ENCODE assay signal across 1 cellular context in the genomic region with DNA sequence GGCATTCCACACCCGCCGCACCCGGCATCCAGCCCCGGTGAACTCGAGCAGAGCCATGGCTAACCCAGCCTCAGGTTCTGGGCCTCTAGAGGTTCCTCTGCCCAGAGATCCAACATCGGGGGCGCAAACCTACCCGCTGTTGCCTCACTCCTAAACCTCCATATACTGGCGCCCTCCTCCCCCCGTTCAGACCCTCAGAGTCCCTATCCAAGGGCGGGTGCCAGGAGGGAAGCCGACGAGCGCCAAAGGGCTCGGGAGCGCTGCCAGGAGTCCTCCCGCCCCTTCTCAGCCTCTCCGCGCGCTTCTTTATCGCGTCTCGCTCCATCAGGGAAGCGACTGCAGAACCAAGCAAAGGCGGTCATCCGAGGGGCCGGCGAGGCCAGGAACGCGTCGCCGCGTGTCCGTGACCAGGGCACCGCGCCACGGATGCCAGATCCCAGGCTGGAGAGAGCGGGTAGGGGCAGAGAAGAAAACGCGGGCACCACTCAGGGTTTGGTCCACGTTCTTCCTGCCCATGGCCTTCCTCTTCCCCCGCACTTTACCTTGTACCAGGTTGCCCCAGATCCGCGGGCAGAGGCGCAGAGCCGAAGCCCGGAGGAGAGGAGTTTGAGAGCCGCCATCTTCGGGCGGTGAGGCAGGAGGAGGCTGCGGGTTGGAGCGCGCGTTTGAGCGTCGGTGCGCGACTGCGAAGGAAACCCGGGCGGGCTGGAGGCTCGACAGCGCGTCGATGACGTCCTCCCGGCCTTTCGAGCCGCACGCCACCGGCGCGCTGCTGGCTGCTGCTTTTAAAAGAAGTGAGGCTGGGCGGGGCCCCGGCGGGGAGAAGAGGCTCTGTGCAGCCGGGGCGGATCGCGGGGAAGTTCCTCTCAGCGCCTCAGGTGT.
TF ChIP-seq lines count a peak whose summit lies in the region.

Gene OXCT1 (minus strand): TSS at position 687 of the 882 bp plus-strand sequence. CDS start 67 bp downstream, at position 620.

TF ChIP-seq in WTC11, 78 proteins besides CTCF, POLR2A, EP300 and RAD21 (continued from another document):
- TF ChIP-seq, protein P1, sequence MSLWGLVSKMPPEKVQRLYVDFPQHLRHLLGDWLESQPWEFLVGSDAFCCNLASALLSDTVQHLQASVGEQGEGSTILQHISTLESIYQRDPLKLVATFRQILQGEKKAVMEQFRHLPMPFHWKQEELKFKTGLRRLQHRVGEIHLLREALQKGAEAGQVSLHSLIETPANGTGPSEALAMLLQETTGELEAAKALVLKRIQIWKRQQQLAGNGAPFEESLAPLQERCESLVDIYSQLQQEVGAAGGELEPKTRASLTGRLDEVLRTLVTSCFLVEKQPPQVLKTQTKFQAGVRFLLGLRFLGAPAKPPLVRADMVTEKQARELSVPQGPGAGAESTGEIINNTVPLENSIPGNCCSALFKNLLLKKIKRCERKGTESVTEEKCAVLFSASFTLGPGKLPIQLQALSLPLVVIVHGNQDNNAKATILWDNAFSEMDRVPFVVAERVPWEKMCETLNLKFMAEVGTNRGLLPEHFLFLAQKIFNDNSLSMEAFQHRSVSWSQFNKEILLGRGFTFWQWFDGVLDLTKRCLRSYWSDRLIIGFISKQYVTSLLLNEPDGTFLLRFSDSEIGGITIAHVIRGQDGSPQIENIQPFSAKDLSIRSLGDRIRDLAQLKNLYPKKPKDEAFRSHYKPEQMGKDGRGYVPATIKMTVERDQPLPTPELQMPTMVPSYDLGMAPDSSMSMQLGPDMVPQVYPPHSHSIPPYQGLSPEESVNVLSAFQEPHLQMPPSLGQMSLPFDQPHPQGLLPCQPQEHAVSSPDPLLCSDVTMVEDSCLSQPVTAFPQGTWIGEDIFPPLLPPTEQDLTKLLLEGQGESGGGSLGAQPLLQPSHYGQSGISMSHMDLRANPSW (CRISPR knock-in tag; conservative IDR thresholded peaks at IDR 0.05; ENCODE audit: low read depth), result no peak
- TF ChIP-seq, protein P2, sequence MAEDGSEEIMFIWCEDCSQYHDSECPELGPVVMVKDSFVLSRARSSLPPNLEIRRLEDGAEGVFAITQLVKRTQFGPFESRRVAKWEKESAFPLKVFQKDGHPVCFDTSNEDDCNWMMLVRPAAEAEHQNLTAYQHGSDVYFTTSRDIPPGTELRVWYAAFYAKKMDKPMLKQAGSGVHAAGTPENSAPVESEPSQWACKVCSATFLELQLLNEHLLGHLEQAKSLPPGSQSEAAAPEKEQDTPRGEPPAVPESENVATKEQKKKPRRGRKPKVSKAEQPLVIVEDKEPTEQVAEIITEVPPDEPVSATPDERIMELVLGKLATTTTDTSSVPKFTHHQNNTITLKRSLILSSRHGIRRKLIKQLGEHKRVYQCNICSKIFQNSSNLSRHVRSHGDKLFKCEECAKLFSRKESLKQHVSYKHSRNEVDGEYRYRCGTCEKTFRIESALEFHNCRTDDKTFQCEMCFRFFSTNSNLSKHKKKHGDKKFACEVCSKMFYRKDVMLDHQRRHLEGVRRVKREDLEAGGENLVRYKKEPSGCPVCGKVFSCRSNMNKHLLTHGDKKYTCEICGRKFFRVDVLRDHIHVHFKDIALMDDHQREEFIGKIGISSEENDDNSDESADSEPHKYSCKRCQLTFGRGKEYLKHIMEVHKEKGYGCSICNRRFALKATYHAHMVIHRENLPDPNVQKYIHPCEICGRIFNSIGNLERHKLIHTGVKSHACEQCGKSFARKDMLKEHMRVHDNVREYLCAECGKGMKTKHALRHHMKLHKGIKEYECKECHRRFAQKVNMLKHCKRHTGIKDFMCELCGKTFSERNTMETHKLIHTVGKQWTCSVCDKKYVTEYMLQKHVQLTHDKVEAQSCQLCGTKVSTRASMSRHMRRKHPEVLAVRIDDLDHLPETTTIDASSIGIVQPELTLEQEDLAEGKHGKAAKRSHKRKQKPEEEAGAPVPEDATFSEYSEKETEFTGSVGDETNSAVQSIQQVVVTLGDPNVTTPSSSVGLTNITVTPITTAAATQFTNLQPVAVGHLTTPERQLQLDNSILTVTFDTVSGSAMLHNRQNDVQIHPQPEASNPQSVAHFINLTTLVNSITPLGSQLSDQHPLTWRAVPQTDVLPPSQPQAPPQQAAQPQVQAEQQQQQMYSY (CRISPR knock-in tag; IDR thresholded peaks at IDR 0.05), result peak; percentile 27; the same call in 1 of the 2 replicates
- TF ChIP-seq ZNF263 (CRISPR knock-in tag; IDR thresholded peaks at IDR 0.05; ENCODE audit: low read depth) (peak; percentile 26; the same call in 1 of the 2 replicates), ZNF219 (CRISPR knock-in tag; IDR thresholded peaks at IDR 0.05; ENCODE audit: borderline replicate concordance) (no peak), E2F4 (CRISPR knock-in tag; IDR thresholded peaks at IDR 0.05; ENCODE audit: borderline replicate concordance, low read depth) (peak; percentile 28; the same call in 1 of the 2 replicates), HMGA2 (CRISPR knock-in tag; IDR thresholded peaks at IDR 0.05) (no peak), E2F5 (CRISPR knock-in tag; IDR thresholded peaks at IDR 0.05) (peak; percentile 58), USF1 (CRISPR knock-in tag; IDR thresholded peaks at IDR 0.05) (peak; percentile 30; the same call in 1 of the 2 replicates), FOXP1 (CRISPR knock-in tag; IDR thresholded peaks at IDR 0.05; ENCODE audit: borderline replicate concordance) (peak; percentile 79; the same call in 1 of the 2 replicates), ZNF416 (CRISPR knock-in tag; IDR thresholded peaks at IDR 0.05) (no peak), MAX (CRISPR knock-in tag; IDR thresholded peaks at IDR 0.05) (peak; percentile 89), NFATC4 (CRISPR knock-in tag; IDR thresholded peaks at IDR 0.05) (no peak), ZSCAN18 (CRISPR knock-in tag; IDR thresholded peaks at IDR 0.05) (no peak), SP1 (CRISPR knock-in tag; conservative IDR thresholded peaks at IDR 0.05) (no peak), NR2C2 (CRISPR knock-in tag; IDR thresholded peaks at IDR 0.05) (no peak), ETV6 (CRISPR knock-in tag; IDR thresholded peaks at IDR 0.05) (peak; percentile 82), IRF2 (CRISPR knock-in tag; IDR thresholded peaks at IDR 0.05; ENCODE audit: borderline replicate concordance, low read depth) (no peak), ZNF423 (CRISPR knock-in tag; IDR thresholded peaks at IDR 0.05) (no peak), JAZF1 (CRISPR knock-in tag; IDR thresholded peaks at IDR 0.05) (no peak), NFYB (CRISPR knock-in tag; conservative IDR thresholded peaks at IDR 0.05; ENCODE audit: low read depth) (no peak), CREM (CRISPR knock-in tag; IDR thresholded peaks at IDR 0.05) (0 out of 2 replicates have a peak, but pooled peaks have one; percentile 24), ATF2 (CRISPR knock-in tag; IDR thresholded peaks at IDR 0.05; ENCODE audit: borderline replicate concordance, low read depth) (no peak), TEAD4 (CRISPR knock-in tag; IDR thresholded peaks at IDR 0.05) (no peak), TEAD1 (CRISPR knock-in tag; IDR thresholded peaks at IDR 0.05) (peak; percentile 68; the same call in 1 of the 2 replicates), MYBL2 (CRISPR knock-in tag; IDR thresholded peaks at IDR 0.05) (peak; percentile 81; the same call in 1 of the 2 replicates), ZNF121 (CRISPR knock-in tag; IDR thresholded peaks at IDR 0.05) (peak; percentile 39)
- TF ChIP-seq, protein P3, sequence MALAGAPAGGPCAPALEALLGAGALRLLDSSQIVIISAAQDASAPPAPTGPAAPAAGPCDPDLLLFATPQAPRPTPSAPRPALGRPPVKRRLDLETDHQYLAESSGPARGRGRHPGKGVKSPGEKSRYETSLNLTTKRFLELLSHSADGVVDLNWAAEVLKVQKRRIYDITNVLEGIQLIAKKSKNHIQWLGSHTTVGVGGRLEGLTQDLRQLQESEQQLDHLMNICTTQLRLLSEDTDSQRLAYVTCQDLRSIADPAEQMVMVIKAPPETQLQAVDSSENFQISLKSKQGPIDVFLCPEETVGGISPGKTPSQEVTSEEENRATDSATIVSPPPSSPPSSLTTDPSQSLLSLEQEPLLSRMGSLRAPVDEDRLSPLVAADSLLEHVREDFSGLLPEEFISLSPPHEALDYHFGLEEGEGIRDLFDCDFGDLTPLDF (CRISPR knock-in tag; IDR thresholded peaks at IDR 0.05), result peak; percentile 73; the same call in 1 of the 2 replicates
- TF ChIP-seq, protein P4, sequence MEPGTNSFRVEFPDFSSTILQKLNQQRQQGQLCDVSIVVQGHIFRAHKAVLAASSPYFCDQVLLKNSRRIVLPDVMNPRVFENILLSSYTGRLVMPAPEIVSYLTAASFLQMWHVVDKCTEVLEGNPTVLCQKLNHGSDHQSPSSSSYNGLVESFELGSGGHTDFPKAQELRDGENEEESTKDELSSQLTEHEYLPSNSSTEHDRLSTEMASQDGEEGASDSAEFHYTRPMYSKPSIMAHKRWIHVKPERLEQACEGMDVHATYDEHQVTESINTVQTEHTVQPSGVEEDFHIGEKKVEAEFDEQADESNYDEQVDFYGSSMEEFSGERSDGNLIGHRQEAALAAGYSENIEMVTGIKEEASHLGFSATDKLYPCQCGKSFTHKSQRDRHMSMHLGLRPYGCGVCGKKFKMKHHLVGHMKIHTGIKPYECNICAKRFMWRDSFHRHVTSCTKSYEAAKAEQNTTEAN (CRISPR knock-in tag; IDR thresholded peaks at IDR 0.05), result peak; percentile 75; the same call in 1 of the 2 replicates
